Comparison of ENCODE assay signal across 8 cellular contexts in the genomic region with DNA sequence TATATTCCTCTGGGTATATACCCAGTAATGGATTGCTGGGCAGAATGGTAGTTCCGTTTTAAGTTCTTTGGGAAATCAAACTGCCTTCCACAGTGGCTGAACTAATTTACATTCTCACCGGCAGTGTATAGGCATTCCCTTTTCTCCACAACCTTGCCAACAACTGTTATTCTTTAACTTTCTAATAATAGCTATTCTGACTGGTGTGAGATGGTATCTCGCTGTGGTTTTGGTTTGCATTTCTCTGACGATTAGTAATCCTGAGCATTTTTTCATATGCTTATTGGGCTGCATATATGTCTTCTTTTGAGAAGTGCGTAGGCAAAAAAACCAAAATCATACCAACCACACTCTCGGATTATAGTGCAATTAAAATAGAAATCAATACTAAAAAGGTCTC. TPM values are rescaled to one million over a fixed set of nuclear protein-coding genes. Genes with fewer than 3 reads are reported as not detected.
DNase-seq lines count a peak whose midpoint lies in the region; ATAC-seq, FAIRE-seq and TF ChIP-seq lines count a peak whose summit lies in the region.
"Not testable (repeated sequence)": the region's sequence is repeated elsewhere in the genome, so short reads cannot be mapped to it uniquely, and the experiment has no call there.

No MANE protein-coding gene starts in this region.

- not testable (repeated sequence) for H2AFZ ChIP-seq in mammary epithelial cell (ENCODE audit: low read depth, low read length)

- not testable (repeated sequence) for H3K9me3 Mint-ChIP-seq in activated T-cell treated with anti-CD3 and anti-CD28 coated beads, Interleukin-2, amount 50 U/mL, for 72 hours

- FAIRE-seq in RCC 7860 (lab: Jason Lieb, UNC): peak; percentile 97
- FAIRE-seq in pancreas (lab: Jason Lieb, UNC): not testable (repeated sequence)

- not testable (repeated sequence) for H3K4me3 Mint-ChIP-seq in activated T-cell treated with anti-CD3 and anti-CD28 coated beads, Interleukin-2, amount 50 U/mL, for 72 hours

- H3K4me2 ChIP-seq in mammary epithelial cell (ENCODE audit: insufficient read depth, low read depth, low read length): not testable (repeated sequence)

- not testable (repeated sequence) for H3K9me3 ChIP-seq in mammary epithelial cell (replicated peaks; ENCODE audit: insufficient read depth, low read length); pancreas

- H3K4me1 ChIP-seq in mammary epithelial cell (ENCODE audit: insufficient read depth, low read length); pancreas: not testable (repeated sequence)

- not testable (repeated sequence) for H3K36me3 ChIP-seq in mammary epithelial cell (ENCODE audit: insufficient read depth, low read length); pancreas

- not testable (repeated sequence) for H3K27me3 Mint-ChIP-seq in activated T-cell treated with anti-CD3 and anti-CD28 coated beads, Interleukin-2, amount 50 U/mL, for 72 hours (ENCODE audit: low read depth)

- H3K27me3 ChIP-seq in mammary epithelial cell (ENCODE audit: insufficient read depth, low read length); pancreas: not testable (repeated sequence)

- not testable (repeated sequence) for BruUV-seq in mammary epithelial cell (replicated peaks; lab: Mats Ljungman, UMichigan)

- not testable (repeated sequence) for H3K36me3 Mint-ChIP-seq in activated T-cell treated with anti-CD3 and anti-CD28 coated beads, Interleukin-2, amount 50 U/mL, for 72 hours (ENCODE audit: insufficient read depth in 2 of 2)

- 8% methylated on average over 2 of the region's 6 CpGs for WGBS in mammary epithelial cell (ENCODE audit: low coverage, missing lambda C conversion rate)
- 16 to 17% methylated on average over 4 of the region's 6 CpGs for WGBS in pancreas, 2 donors

- DNase-seq in ACHN (peak; percentile 84), HT1080 (ENCODE audit: low read depth) (peak; percentile 78), RCC 7860 (ENCODE audit: low spot score) (peak; percentile 80), mammary epithelial cell (peak; percentile 58), fibroblast of villous mesenchyme (ENCODE audit: low read depth) (peak; percentile 58)
- not testable (repeated sequence) for DNase-seq in activated T-cell treated with anti-CD3 and anti-CD28 coated beads, Interleukin-2, amount 50 U/mL, for 72 hours; pancreas

- ATAC-seq in GM18870 (IDR thresholded peaks at IDR 0.05; ENCODE audit: unreplicated experiment) (peak; percentile 48), pancreas (peak in 3 of 4 donors; percentile 34 to 72 (median 53))
- ATAC-seq in activated T-cell treated with anti-CD3 and anti-CD28 coated beads, Interleukin-2, amount 50 U/mL, for 72 hours (replicated peaks in 1 of 2): peak; percentile 50 to 64

- H3K9ac ChIP-seq in mammary epithelial cell (ENCODE audit: insufficient read depth, low read length): not testable (repeated sequence)

- not testable (repeated sequence) for H4K20me1 ChIP-seq in mammary epithelial cell (ENCODE audit: insufficient read depth, low read length)

- intact Hi-C loops in mammary epithelial cell (cut with micrococcal nuclease); pancreas (cut with DNase I): not testable (repeated sequence)

- H3K27ac Mint-ChIP-seq in activated T-cell treated with anti-CD3 and anti-CD28 coated beads, Interleukin-2, amount 50 U/mL, for 72 hours: not testable (repeated sequence)

- not testable (repeated sequence) for TF ChIP-seq CTCF in mammary epithelial cell (conservative IDR thresholded peaks at IDR 0.05 in 1 of 2, IDR thresholded peaks at IDR 0.05 in 1 of 2; ENCODE audit: extremely low read depth in 1 of 2, insufficient read depth in 1 of 2, low read depth in 1 of 2, low read length in 2 of 2); fibroblast of villous mesenchyme (IDR thresholded peaks at IDR 0.05; ENCODE audit: insufficient read depth, low read depth, low read length); pancreas (IDR thresholded peaks at IDR 0.05)

- not testable (repeated sequence) for H3K4me3 ChIP-seq in mammary epithelial cell (replicated peaks in 1 of 3; ENCODE audit: insufficient read depth in 1 of 3, low read depth in 2 of 3, low read length in 3 of 3); fibroblast of villous mesenchyme (ENCODE audit: low read depth, low read length); pancreas

- peaks cover 12% of the 10 kb centered on the region for H3K79me2 ChIP-seq in mammary epithelial cell (ENCODE audit: insufficient read depth, low read length)

- in situ Hi-C loops in ACHN (cut with HindIII; ENCODE audit: low pct_ligation_motif_present, low pct_unique_long_range_greater_than_20kb, low sequenced_read_pairs); mammary epithelial cell (cut with MboI; ENCODE audit: low sequenced_read_pairs in 2 of 2): not testable (repeated sequence)

- H3K27ac ChIP-seq in mammary epithelial cell (ENCODE audit: insufficient read depth, low read depth, low read length); pancreas: not testable (repeated sequence)

- peaks cover 11% of the 10 kb centered on the region for H3K4me1 Mint-ChIP-seq in activated T-cell treated with anti-CD3 and anti-CD28 coated beads, Interleukin-2, amount 50 U/mL, for 72 hours (ENCODE audit: low read depth)

- CTCF ChIA-PET in mammary epithelial cell (lab: Charles Lee; ENCODE audit: low non-redundant PET): not testable (repeated sequence)

- dilution Hi-C loops in mammary epithelial cell (cut with HindIII; ENCODE audit: low sequenced_read_pairs): not testable (repeated sequence)

RNA-seq across cellular contexts. Expression of a gene that starts 5.8 kb away (rescaled TPM):
- 7.5 and 9.3 TPM in 2 replicates for total RNA-seq in HT1080 (2014; rRNA removed; shearing (Covaris generic))
- 5.6 TPM in 2 replicates for polyA plus RNA-seq in HT1080 (2015; cell fraction: cytosol; rRNA removed)
- 6.9 and 9.7 TPM in 2 replicates for polyA plus RNA-seq in HT1080 (2015; cell fraction: nucleus; rRNA removed)
- total RNA-seq in activated T-cell treated with anti-CD3 and anti-CD28 coated beads, Interleukin-2, amount 50 U/mL, for 72 hours: 10 to 100 TPM; 22.4 to 27.4 TPM
- total RNA-seq in mammary epithelial cell (10 to 100 TPM; 11.1 to 12.0 TPM), fibroblast of villous mesenchyme (16.4 TPM in 2 replicates), pancreas (1 to 10 TPM; 4.9 to 8.1 (median 5.9) TPM)
- polyA plus RNA-seq in mammary epithelial cell (5.6 TPM), pancreas (1 to 10 TPM; 5.1 to 8.0 TPM)
- 4.1 TPM for polyA minus RNA-seq in mammary epithelial cell

RNA-seq across cellular contexts. Expression of a gene that starts 5.9 kb away (rescaled TPM):
- total RNA-seq in HT1080 (2014; rRNA removed; shearing (Covaris generic)): 51.1 and 56.4 TPM in 2 replicates
- polyA plus RNA-seq in HT1080 (2015; cell fraction: cytosol; rRNA removed): 37.1 and 37.8 TPM in 2 replicates
- 50.5 and 52.2 TPM in 2 replicates for polyA plus RNA-seq in HT1080 (2015; cell fraction: nucleus; rRNA removed)
- 10 to 100 TPM; 57.3 to 70.3 TPM for total RNA-seq in activated T-cell treated with anti-CD3 and anti-CD28 coated beads, Interleukin-2, amount 50 U/mL, for 72 hours
- total RNA-seq in mammary epithelial cell (10 to 100 TPM; 36.2 to 44.3 TPM), fibroblast of villous mesenchyme (41.5 and 53.1 TPM in 2 replicates), pancreas (10 to 100 TPM; 11.9 to 16.2 (median 14.6) TPM)
- polyA plus RNA-seq in mammary epithelial cell (36.6 TPM), pancreas (10 to 100 TPM in 1 of 2 donors, 1 to 10 TPM in 1; 7.6 to 13.9 TPM)
- polyA minus RNA-seq in mammary epithelial cell: 38.2 TPM

RNA-seq across cellular contexts. Expression of a gene that starts 27.3 kb away (rescaled TPM):
- total RNA-seq in HT1080 (2014; rRNA removed; shearing (Covaris generic)): 5.8 and 7.2 TPM in 2 replicates
- 7.9 and 8.8 TPM in 2 replicates for polyA plus RNA-seq in HT1080 (2015; cell fraction: cytosol; rRNA removed)
- polyA plus RNA-seq in HT1080 (2015; cell fraction: nucleus; rRNA removed): 9.3 and 13.1 TPM in 2 replicates
- total RNA-seq in activated T-cell treated with anti-CD3 and anti-CD28 coated beads, Interleukin-2, amount 50 U/mL, for 72 hours: 10 to 100 TPM in 1 of 2 donors, 1 to 10 TPM in 1; 6.6 to 10.6 TPM
- total RNA-seq in mammary epithelial cell: 1 to 10 TPM; 2.7 to 4.3 TPM
- polyA plus RNA-seq in mammary epithelial cell: 2.5 TPM
- not detected for polyA minus RNA-seq in mammary epithelial cell
- total RNA-seq in fibroblast of villous mesenchyme: 6.0 and 6.8 TPM in 2 replicates
- total RNA-seq in pancreas: 1 to 10 TPM; 1.0 to 2.6 (median 1.7) TPM
- 1 to 10 TPM; 2.6 to 3.6 TPM for polyA plus RNA-seq in pancreas

RNA-seq across cellular contexts. Expression of a gene that starts 40.8 kb away (rescaled TPM):
- total RNA-seq in HT1080 (2014; rRNA removed; shearing (Covaris generic)): 11.7 and 19.8 TPM in 2 replicates
- polyA plus RNA-seq in HT1080 (2015; cell fraction: cytosol; rRNA removed): 56.6 and 57.2 TPM in 2 replicates
- 137 and 144 TPM in 2 replicates for polyA plus RNA-seq in HT1080 (2015; cell fraction: nucleus; rRNA removed)
- total RNA-seq in activated T-cell treated with anti-CD3 and anti-CD28 coated beads, Interleukin-2, amount 50 U/mL, for 72 hours: 10 to 100 TPM; 30.9 to 35.6 TPM
- total RNA-seq in mammary epithelial cell (10 to 100 TPM; 21.7 to 58.8 TPM), fibroblast of villous mesenchyme (15.5 and 18.4 TPM in 2 replicates), pancreas (10 to 100 TPM in 2 of 6 donors, 1 to 10 TPM in 4; 8.9 to 16.4 (median 10.0) TPM)
- polyA plus RNA-seq in mammary epithelial cell (40.5 TPM), pancreas (10 to 100 TPM; 21.9 to 26.7 TPM)
- polyA minus RNA-seq in mammary epithelial cell: 89.4 TPM
